Comparison of ENCODE assay signal across 23 cellular contexts in genomic region chr1:108972941-108973340, GRCh38.
"Had no signal": no experiment of that assay in that cellular context is flagged by ENCODE, and none has a peak within 500 bp of the region (broad histone marks: within the 10 kb centered on the region; RNA-seq: fewer than 3 reads in every experiment).

No MANE protein-coding gene starts in this region.

- H3K4me1 Mint-ChIP-seq: IgD-negative memory B cell, T-cell had no signal

- DNase-seq: Kasumi-1, MV-4-11, NCI-H1048, NCI-H1105 treated with DMSO at 0.1 percent for 48 hours, NCI-H1436, NCI-H187, NCI-H2029, NCI-H2081 treated with DMSO at 0.1 percent for 48 hours, NCI-H2171, NCI-H226, NCI-H446, NCI-H510A, NCI-H524 treated with DMSO at 0.1 percent for 48 hours, NCI-H69, NCI-H774, PC-3, SHP77, SK-N-SH, SW 1271, T-cell had no signal

- H3K4me3 Mint-ChIP-seq: IgD-negative memory B cell, T-cell had no signal

- H3K9me3 ChIP-seq: SK-N-SH had no signal

- H3K4me3 ChIP-seq: K562 had no signal

- H3K27ac Mint-ChIP-seq: T-cell had no signal

- H3K27me3 Mint-ChIP-seq: IgD-negative memory B cell, T-cell had no signal

- H3K9me3 Mint-ChIP-seq: IgD-negative memory B cell, T-cell had no signal

- ATAC-seq: K562, Panc1, PC-3, T-cell had no signal
